ENCODE assay signal across 9 cellular contexts in genomic region chr12:132222096-132222807, GRCh38.
A peak's percentile ranks its signal among the peaks of the same experiment; 100 is the strongest.
DNase-seq lines count a peak whose midpoint lies in the region; ATAC-seq lines count a peak whose summit lies in the region.
"Had no signal": no experiment of that assay in that cellular context is flagged by ENCODE, and none has a peak within 500 bp of the region (broad histone marks: within the 10 kb centered on the region; RNA-seq: fewer than 3 reads in every experiment).

No MANE protein-coding gene starts in this region.

- peak; percentile 14 for DNase-seq in NCI-H2196 (lab: John Stamatoyannopoulos, UW; ENCODE audit: unreplicated experiment)
- DNase-seq in NCI-H2196 treated with DMSO at 0.1 percent for 48 hours (lab: John Stamatoyannopoulos, UW; ENCODE audit: unreplicated experiment), result no peak
- DNase-seq in NOMO-1 (lab: John Stamatoyannopoulos, UW; ENCODE audit: unreplicated experiment in 2 of 2), result peak; percentile 68 to 90
- peak; percentile 19 for DNase-seq in activated T-cell treated with anti-CD3 and anti-CD28 coated beads, Interleukin-2, amount 50 U/mL, for 4 hours
- DNase-seq in left kidney (ENCODE audit: low read depth, low spot score), result peak; percentile 95
- no peak for DNase-seq in iPS-NIHi7 (ENCODE audit: extremely low spot score)
- DNase-seq in substantia nigra (lab: John Stamatoyannopoulos, UW), result no peak

- peaks cover 9% of the 10 kb centered on the region for H3K4me1 Mint-ChIP-seq in activated T-cell treated with anti-CD3 and anti-CD28 coated beads, Interleukin-2, amount 50 U/mL, for 4 hours (ENCODE audit: low read depth)

- H3K4me3 Mint-ChIP-seq in activated T-cell treated with anti-CD3 and anti-CD28 coated beads, Interleukin-2, amount 50 U/mL, for 4 hours, result no peak overlapping the region

- no peaks in the 10 kb centered on the region for H3K9me3 Mint-ChIP-seq in activated T-cell treated with anti-CD3 and anti-CD28 coated beads, Interleukin-2, amount 50 U/mL, for 4 hours

- no peaks in the 10 kb centered on the region for H3K36me3 Mint-ChIP-seq in activated T-cell treated with anti-CD3 and anti-CD28 coated beads, Interleukin-2, amount 50 U/mL, for 4 hours (ENCODE audit: insufficient read depth)

- no peak overlapping the region for H3K27ac ChIP-seq in substantia nigra (ENCODE audit: low read depth, low read length, poor library complexity, severe bottlenecking)
- H3K27ac ChIP-seq: C4-2B had no signal

- H3K27me3 Mint-ChIP-seq in activated T-cell treated with anti-CD3 and anti-CD28 coated beads, Interleukin-2, amount 50 U/mL, for 4 hours (ENCODE audit: low read depth), result peaks cover 14% of the 10 kb centered on the region

- peak; percentile 36 to 39 for ATAC-seq in activated T-cell treated with anti-CD3 and anti-CD28 coated beads, Interleukin-2, amount 50 U/mL, for 4 hours
- ATAC-seq in HG03097 (IDR thresholded peaks at IDR 0.05; ENCODE audit: low FRiP score, unreplicated experiment), result no peak

Comparison
In these comparisons a context has a peak if more than half of its experiments do, and no peak if none do; other contexts are left out.
1. DNase-seq: peak in NCI-H2196 (single experiment), NOMO-1 (2 of 2), activated T-cell treated with anti-CD3 and anti-CD28 coated beads, Interleukin-2, amount 50 U/mL, for 4 hours (single experiment) and left kidney (single experiment); none in NCI-H2196 treated with DMSO at 0.1 percent for 48 hours (single experiment), iPS-NIHi7 (single experiment) and substantia nigra (0 of 49).